Comparison of ENCODE assay signal across 11 cellular contexts in the genomic region with DNA sequence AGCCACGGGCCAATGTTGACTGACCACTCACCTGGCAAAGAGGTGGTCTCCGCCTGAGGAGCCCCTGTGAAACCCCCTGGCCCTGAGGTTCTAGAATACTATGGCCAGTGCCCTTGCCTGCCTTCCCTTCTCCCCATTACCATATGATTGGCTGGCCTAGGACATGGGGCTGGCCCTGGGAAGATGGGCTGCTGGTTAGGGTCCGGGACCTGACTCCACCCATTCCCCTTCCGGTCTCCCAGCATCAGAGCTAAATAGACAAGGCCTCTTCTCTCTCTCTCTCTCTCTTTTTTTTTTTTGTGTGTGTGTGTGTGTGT. TPM values are rescaled to one million over a fixed set of nuclear protein-coding genes. Genes with fewer than 3 reads are reported as not detected.
DNase-seq lines count a peak whose midpoint lies in the region; ATAC-seq and TF ChIP-seq lines count a peak whose summit lies in the region.
"Had no signal": no experiment of that assay in that cellular context is flagged by ENCODE, and none has a peak within 500 bp of the region (broad histone marks: within the 10 kb centered on the region; RNA-seq: fewer than 3 reads in every experiment).

No MANE protein-coding gene starts in this region.

- no peak for TF ChIP-seq CTCF in CD14-positive monocyte (IDR thresholded peaks at IDR 0.05)

- H3K27ac Mint-ChIP-seq in CD14-positive monocyte (peak overlapping the region; percentile 39 to 100 (median 99)), naive B cell (peak overlapping the region; percentile 88 to 100 (median 96))
- peak overlapping the region; percentile 98 for H3K27ac Mint-ChIP-seq in activated naive CD8-positive, alpha-beta T cell treated with anti-CD3 and anti-CD28 coated beads, Interleukin-2, amount 10 ng/mL, durations not matched to agents 7 days and 5 days

- intact Hi-C loops in CD14-positive monocyte (cut with micrococcal nuclease): loop anchor here in 1 of 2 donors (2.0 kb wide), 2 partner anchors 13 to 15 kb away; no protein-coding TSS in a partner anchor

- H3K9me3 Mint-ChIP-seq in CD14-positive monocyte (peaks cover 0 to 2% (median 0%) of the 10 kb centered on the region in 7 donors), naive B cell (no peaks in the 10 kb centered on the region)
- no peaks in the 10 kb centered on the region for H3K9me3 Mint-ChIP-seq in activated naive CD8-positive, alpha-beta T cell treated with anti-CD3 and anti-CD28 coated beads, Interleukin-2, amount 10 ng/mL, durations not matched to agents 7 days and 5 days

- TF ChIP-seq POLR2A in GM19193 (IDR thresholded peaks at IDR 0.05; ENCODE audit: extremely low read depth, insufficient read depth, insufficient read length): peak; percentile 60

- ATAC-seq in activated naive CD8-positive, alpha-beta T cell treated with anti-CD3 and anti-CD28 coated beads, Interleukin-2, amount 10 ng/mL, durations not matched to agents 7 days and 5 days (ENCODE audit: low read depth): no peak
- no peak for ATAC-seq in naive B cell (ENCODE audit: low read depth in 2 of 2)
- ATAC-seq in HG03378 (IDR thresholded peaks at IDR 0.05; ENCODE audit: unreplicated experiment): no peak

- POLR2A ChIA-PET in activated naive CD8-positive, alpha-beta T cell treated with anti-CD3 and anti-CD28 coated beads, Interleukin-2, amount 10 ng/mL, durations not matched to agents 7 days and 5 days (lab: Charles Lee): interaction anchor here (1.7 to 21.9 kb wide), 3 partner anchors 7 to 171 kb away, joined by 7 to 709 read pairs (median 709); partner anchors contain the start of gene CSK

- peaks cover 0 to 3% (median 0%) of the 10 kb centered on the region in 3 donors for H3K27me3 Mint-ChIP-seq in CD14-positive monocyte (ENCODE audit: low read depth in 3 of 3)
- no peaks in the 10 kb centered on the region for H3K27me3 Mint-ChIP-seq in activated naive CD8-positive, alpha-beta T cell treated with anti-CD3 and anti-CD28 coated beads, Interleukin-2, amount 10 ng/mL, durations not matched to agents 7 days and 5 days
- H3K27me3 Mint-ChIP-seq in naive B cell: no peaks in the 10 kb centered on the region

- H3K4me3 Mint-ChIP-seq in CD14-positive monocyte (peak overlapping the region; percentile 95 to 97), naive B cell (peak overlapping the region; percentile 88 to 99 (median 96))
- H3K4me3 Mint-ChIP-seq in activated naive CD8-positive, alpha-beta T cell treated with anti-CD3 and anti-CD28 coated beads, Interleukin-2, amount 10 ng/mL, durations not matched to agents 7 days and 5 days: peak overlapping the region; percentile 88

- H3K36me3 Mint-ChIP-seq in CD14-positive monocyte: peaks cover 28 to 44% of the 10 kb centered on the region in 2 donors
- peaks cover 28% of the 10 kb centered on the region for H3K36me3 Mint-ChIP-seq in activated naive CD8-positive, alpha-beta T cell treated with anti-CD3 and anti-CD28 coated beads, Interleukin-2, amount 10 ng/mL, durations not matched to agents 7 days and 5 days
- peaks cover 0 to 14% of the 10 kb centered on the region in 2 donors for H3K36me3 Mint-ChIP-seq in naive B cell

- DNase-seq in CD14-positive monocyte (ENCODE audit: low spot score) (no peak), naive B cell (no peak), anterior cingulate cortex (lab: John Stamatoyannopoulos, UW) (no peak), NCI-H2029 treated with DMSO at 0.1 percent for 48 hours (lab: John Stamatoyannopoulos, UW) (no peak), AG08396 (ENCODE audit: low spot score) (no peak)
- DNase-seq in activated naive CD8-positive, alpha-beta T cell treated with anti-CD3 and anti-CD28 coated beads, Interleukin-2, amount 10 ng/mL, durations not matched to agents 7 days and 5 days: peak; percentile 63
- DNase-seq: DMS 273 treated with DMSO at 0.1 percent for 48 hours had no signal

- H3K4me1 Mint-ChIP-seq in CD14-positive monocyte: peaks cover 78% of the 10 kb centered on the region
- H3K4me1 Mint-ChIP-seq in activated naive CD8-positive, alpha-beta T cell treated with anti-CD3 and anti-CD28 coated beads, Interleukin-2, amount 10 ng/mL, durations not matched to agents 7 days and 5 days: peaks cover 47% of the 10 kb centered on the region
- peaks cover 71 to 83% (median 81%) of the 10 kb centered on the region in 3 donors for H3K4me1 Mint-ChIP-seq in naive B cell

RNA-seq across cellular contexts. Expression of gene CSK, which starts 3.8 kb away (rescaled TPM):
- polyA plus RNA-seq in CD14-positive monocyte (100 to 1,000 TPM in 1 of 2 donors, 10 to 100 TPM in 1; 79.0 to 106 TPM), naive B cell (ENCODE audit: low read depth in 6 of 6) (100 to 1,000 TPM; 176 to 273 (median 216) TPM)
- total RNA-seq in activated naive CD8-positive, alpha-beta T cell treated with anti-CD3 and anti-CD28 coated beads, Interleukin-2, amount 10 ng/mL, durations not matched to agents 7 days and 5 days: 100 to 1,000 TPM; 269 to 281 TPM

RNA-seq across cellular contexts. Expression of gene LMAN1L, which starts 27.0 kb away (rescaled TPM):
- polyA plus RNA-seq in CD14-positive monocyte: not detected
- under 1 TPM; 0.36 to 0.37 TPM for total RNA-seq in activated naive CD8-positive, alpha-beta T cell treated with anti-CD3 and anti-CD28 coated beads, Interleukin-2, amount 10 ng/mL, durations not matched to agents 7 days and 5 days
- polyA plus RNA-seq in naive B cell (ENCODE audit: low read depth in 6 of 6): not detected
- total RNA-seq: smooth muscle cell had no signal
- polyA plus RNA-seq: smooth muscle cell had no signal

RNA-seq across cellular contexts. Expression of gene CYP1A2, which starts 37.0 kb away (rescaled TPM):
- polyA plus RNA-seq in CD14-positive monocyte: not detected
- not detected for total RNA-seq in activated naive CD8-positive, alpha-beta T cell treated with anti-CD3 and anti-CD28 coated beads, Interleukin-2, amount 10 ng/mL, durations not matched to agents 7 days and 5 days
- polyA plus RNA-seq in naive B cell (ENCODE audit: low read depth in 6 of 6): not detected
- total RNA-seq: smooth muscle cell, urinary bladder had no signal
- polyA plus RNA-seq: smooth muscle cell, urinary bladder had no signal

RNA-seq across cellular contexts. Expression of gene CPLX3, which starts 40.8 kb away (rescaled TPM):
- polyA plus RNA-seq in CD14-positive monocyte: not detected
- under 1 TPM; 0.17 to 0.28 TPM for total RNA-seq in activated naive CD8-positive, alpha-beta T cell treated with anti-CD3 and anti-CD28 coated beads, Interleukin-2, amount 10 ng/mL, durations not matched to agents 7 days and 5 days
- polyA plus RNA-seq in naive B cell (ENCODE audit: low read depth in 6 of 6): not detected
- total RNA-seq: urinary bladder had no signal
- polyA plus RNA-seq: smooth muscle cell had no signal

RNA-seq across cellular contexts. Expression of gene ULK3, which starts 57.3 kb away (rescaled TPM):
- polyA plus RNA-seq in CD14-positive monocyte (10 to 100 TPM in 1 of 2 donors, 1 to 10 TPM in 1; 9.4 to 16.0 TPM), naive B cell (ENCODE audit: low read depth in 6 of 6) (10 to 100 TPM in 5 of 6 donors, 1 to 10 TPM in 1; 9.3 to 21.5 (median 13.1) TPM)
- 10 to 100 TPM; 59.9 to 60.4 TPM for total RNA-seq in activated naive CD8-positive, alpha-beta T cell treated with anti-CD3 and anti-CD28 coated beads, Interleukin-2, amount 10 ng/mL, durations not matched to agents 7 days and 5 days
